1 cellular context compared by ENCODE assay signal in genomic region chr1:247331172-247331525, GRCh38.
TF ChIP-seq lines count a peak whose summit lies in the region.

No MANE protein-coding gene starts in this region.

TF ChIP-seq in HepG2, 621 proteins besides CTCF, POLR2A, EP300 and RAD21 (continued from another document and continues in another):
- TF ChIP-seq, protein P1, sequence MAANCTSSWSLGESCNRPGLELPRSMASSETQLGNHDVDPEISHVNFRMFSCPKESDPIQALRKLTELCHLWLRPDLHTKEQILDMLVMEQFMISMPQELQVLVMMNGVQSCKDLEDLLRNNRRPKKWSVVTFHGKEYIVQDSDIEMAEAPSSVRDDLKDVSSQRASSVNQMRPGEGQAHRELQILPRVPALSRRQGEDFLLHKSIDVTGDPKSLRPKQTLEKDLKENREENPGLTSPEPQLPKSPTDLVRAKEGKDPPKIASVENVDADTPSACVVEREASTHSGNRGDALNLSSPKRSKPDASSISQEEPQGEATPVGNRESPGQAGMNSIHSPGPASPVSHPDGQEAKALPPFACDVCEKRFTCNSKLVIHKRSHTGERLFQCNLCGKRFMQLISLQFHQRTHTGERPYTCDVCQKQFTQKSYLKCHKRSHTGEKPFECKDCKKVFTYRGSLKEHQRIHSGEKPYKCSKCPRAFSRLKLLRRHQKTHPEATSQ (CRISPR knock-in tag; IDR thresholded peaks at IDR 0.05; ENCODE audit: borderline replicate concordance) = no peak
- TF ChIP-seq PITX1 (CRISPR knock-in tag; IDR thresholded peaks at IDR 0.05) = no peak
- TF ChIP-seq ATF4 (CRISPR knock-in tag; IDR thresholded peaks at IDR 0.05) = 0 out of 4 replicates have a peak, but pooled peaks of 1 of the 2 experiments have one; percentile 0
- 0 out of 2 replicates have a peak, but pooled peaks have one; percentile 47 for TF ChIP-seq ZNF333 (CRISPR knock-in tag; IDR thresholded peaks at IDR 0.05; ENCODE audit: borderline replicate concordance)
- TF ChIP-seq IKZF1 (IDR thresholded peaks at IDR 0.05) = no peak
- peak; percentile 58; the same call in 1 of the 2 replicates for TF ChIP-seq SP5 (CRISPR knock-in tag; IDR thresholded peaks at IDR 0.05; ENCODE audit: borderline replicate concordance, low read depth)
- no peak for TF ChIP-seq ZNF530 (CRISPR knock-in tag; IDR thresholded peaks at IDR 0.05; ENCODE audit: low read depth)
- TF ChIP-seq ZNF10 (CRISPR knock-in tag; IDR thresholded peaks at IDR 0.05; ENCODE audit: borderline replicate concordance, low read depth) = no peak
- no peak for TF ChIP-seq ARNT (IDR thresholded peaks at IDR 0.05)
- no peak for TF ChIP-seq MATR3 (CRISPR knock-in tag; IDR thresholded peaks at IDR 0.05)
- TF ChIP-seq HOXA9 (CRISPR knock-in tag; IDR thresholded peaks at IDR 0.05; ENCODE audit: borderline replicate concordance) = 0 out of 2 replicates have a peak, but pooled peaks have one; percentile 47
- TF ChIP-seq POLR2G (IDR thresholded peaks at IDR 0.05; ENCODE audit: low read depth, low read length) = peak; percentile 71
- TF ChIP-seq ZNF367 (CRISPR knock-in tag; IDR thresholded peaks at IDR 0.05; ENCODE audit: borderline replicate concordance) = no peak
- TF ChIP-seq ZNF350 (CRISPR knock-in tag; IDR thresholded peaks at IDR 0.05; ENCODE audit: borderline replicate concordance, low read depth) = 0 out of 2 replicates have a peak, but pooled peaks have one; percentile 35
- peak; percentile 68 for TF ChIP-seq SAP130 (CRISPR knock-in tag; IDR thresholded peaks at IDR 0.05; ENCODE audit: low read depth)
- TF ChIP-seq CREB1 (IDR thresholded peaks at IDR 0.05) = no peak
- no peak for TF ChIP-seq CREB1 (CRISPR knock-in tag; IDR thresholded peaks at IDR 0.05)
- TF ChIP-seq ZSCAN29 (CRISPR knock-in tag; conservative IDR thresholded peaks at IDR 0.05) = no peak
- no peak for TF ChIP-seq NR1H2 (CRISPR knock-in tag; IDR thresholded peaks at IDR 0.05; ENCODE audit: borderline replicate concordance, low read depth)
- no peak for TF ChIP-seq ZNF264 (CRISPR knock-in tag; IDR thresholded peaks at IDR 0.05)
- TF ChIP-seq ZFP1 (CRISPR knock-in tag; IDR thresholded peaks at IDR 0.05) = no peak
- TF ChIP-seq, protein P2, sequence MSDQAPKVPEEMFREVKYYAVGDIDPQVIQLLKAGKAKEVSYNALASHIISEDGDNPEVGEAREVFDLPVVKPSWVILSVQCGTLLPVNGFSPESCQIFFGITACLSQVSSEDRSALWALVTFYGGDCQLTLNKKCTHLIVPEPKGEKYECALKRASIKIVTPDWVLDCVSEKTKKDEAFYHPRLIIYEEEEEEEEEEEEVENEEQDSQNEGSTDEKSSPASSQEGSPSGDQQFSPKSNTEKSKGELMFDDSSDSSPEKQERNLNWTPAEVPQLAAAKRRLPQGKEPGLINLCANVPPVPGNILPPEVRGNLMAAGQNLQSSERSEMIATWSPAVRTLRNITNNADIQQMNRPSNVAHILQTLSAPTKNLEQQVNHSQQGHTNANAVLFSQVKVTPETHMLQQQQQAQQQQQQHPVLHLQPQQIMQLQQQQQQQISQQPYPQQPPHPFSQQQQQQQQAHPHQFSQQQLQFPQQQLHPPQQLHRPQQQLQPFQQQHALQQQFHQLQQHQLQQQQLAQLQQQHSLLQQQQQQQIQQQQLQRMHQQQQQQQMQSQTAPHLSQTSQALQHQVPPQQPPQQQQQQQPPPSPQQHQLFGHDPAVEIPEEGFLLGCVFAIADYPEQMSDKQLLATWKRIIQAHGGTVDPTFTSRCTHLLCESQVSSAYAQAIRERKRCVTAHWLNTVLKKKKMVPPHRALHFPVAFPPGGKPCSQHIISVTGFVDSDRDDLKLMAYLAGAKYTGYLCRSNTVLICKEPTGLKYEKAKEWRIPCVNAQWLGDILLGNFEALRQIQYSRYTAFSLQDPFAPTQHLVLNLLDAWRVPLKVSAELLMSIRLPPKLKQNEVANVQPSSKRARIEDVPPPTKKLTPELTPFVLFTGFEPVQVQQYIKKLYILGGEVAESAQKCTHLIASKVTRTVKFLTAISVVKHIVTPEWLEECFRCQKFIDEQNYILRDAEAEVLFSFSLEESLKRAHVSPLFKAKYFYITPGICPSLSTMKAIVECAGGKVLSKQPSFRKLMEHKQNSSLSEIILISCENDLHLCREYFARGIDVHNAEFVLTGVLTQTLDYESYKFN (CRISPR knock-in tag; conservative IDR thresholded peaks at IDR 0.05) = peak; percentile 31; the same call in 1 of the 2 replicates
- no peak for TF ChIP-seq PHF21A (CRISPR knock-in tag; IDR thresholded peaks at IDR 0.05)
- TF ChIP-seq, protein P3, sequence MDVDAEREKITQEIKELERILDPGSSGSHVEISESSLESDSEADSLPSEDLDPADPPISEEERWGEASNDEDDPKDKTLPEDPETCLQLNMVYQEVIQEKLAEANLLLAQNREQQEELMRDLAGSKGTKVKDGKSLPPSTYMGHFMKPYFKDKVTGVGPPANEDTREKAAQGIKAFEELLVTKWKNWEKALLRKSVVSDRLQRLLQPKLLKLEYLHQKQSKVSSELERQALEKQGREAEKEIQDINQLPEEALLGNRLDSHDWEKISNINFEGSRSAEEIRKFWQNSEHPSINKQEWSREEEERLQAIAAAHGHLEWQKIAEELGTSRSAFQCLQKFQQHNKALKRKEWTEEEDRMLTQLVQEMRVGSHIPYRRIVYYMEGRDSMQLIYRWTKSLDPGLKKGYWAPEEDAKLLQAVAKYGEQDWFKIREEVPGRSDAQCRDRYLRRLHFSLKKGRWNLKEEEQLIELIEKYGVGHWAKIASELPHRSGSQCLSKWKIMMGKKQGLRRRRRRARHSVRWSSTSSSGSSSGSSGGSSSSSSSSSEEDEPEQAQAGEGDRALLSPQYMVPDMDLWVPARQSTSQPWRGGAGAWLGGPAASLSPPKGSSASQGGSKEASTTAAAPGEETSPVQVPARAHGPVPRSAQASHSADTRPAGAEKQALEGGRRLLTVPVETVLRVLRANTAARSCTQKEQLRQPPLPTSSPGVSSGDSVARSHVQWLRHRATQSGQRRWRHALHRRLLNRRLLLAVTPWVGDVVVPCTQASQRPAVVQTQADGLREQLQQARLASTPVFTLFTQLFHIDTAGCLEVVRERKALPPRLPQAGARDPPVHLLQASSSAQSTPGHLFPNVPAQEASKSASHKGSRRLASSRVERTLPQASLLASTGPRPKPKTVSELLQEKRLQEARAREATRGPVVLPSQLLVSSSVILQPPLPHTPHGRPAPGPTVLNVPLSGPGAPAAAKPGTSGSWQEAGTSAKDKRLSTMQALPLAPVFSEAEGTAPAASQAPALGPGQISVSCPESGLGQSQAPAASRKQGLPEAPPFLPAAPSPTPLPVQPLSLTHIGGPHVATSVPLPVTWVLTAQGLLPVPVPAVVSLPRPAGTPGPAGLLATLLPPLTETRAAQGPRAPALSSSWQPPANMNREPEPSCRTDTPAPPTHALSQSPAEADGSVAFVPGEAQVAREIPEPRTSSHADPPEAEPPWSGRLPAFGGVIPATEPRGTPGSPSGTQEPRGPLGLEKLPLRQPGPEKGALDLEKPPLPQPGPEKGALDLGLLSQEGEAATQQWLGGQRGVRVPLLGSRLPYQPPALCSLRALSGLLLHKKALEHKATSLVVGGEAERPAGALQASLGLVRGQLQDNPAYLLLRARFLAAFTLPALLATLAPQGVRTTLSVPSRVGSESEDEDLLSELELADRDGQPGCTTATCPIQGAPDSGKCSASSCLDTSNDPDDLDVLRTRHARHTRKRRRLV (CRISPR knock-in tag; IDR thresholded peaks at IDR 0.05) = peak; percentile 77; the same call in 1 of the 2 replicates
- no peak for TF ChIP-seq DR1 (CRISPR knock-in tag; IDR thresholded peaks at IDR 0.05)
- no peak; the same call in 1 of the 2 replicates for TF ChIP-seq ARNT2 (CRISPR knock-in tag; IDR thresholded peaks at IDR 0.05; ENCODE audit: low read depth)
- TF ChIP-seq ZNF256 (CRISPR knock-in tag; conservative IDR thresholded peaks at IDR 0.05) = no peak
- TF ChIP-seq SNAPC2 (CRISPR knock-in tag; IDR thresholded peaks at IDR 0.05) = no peak
- TF ChIP-seq ZNF564 (CRISPR knock-in tag; IDR thresholded peaks at IDR 0.05) = no peak
- peak; percentile 74; the same call in 1 of the 2 replicates for TF ChIP-seq GABPB1 (CRISPR knock-in tag; IDR thresholded peaks at IDR 0.05)
- TF ChIP-seq ZMYM3 (CRISPR knock-in tag; IDR thresholded peaks at IDR 0.05) = no peak
- TF ChIP-seq, protein P4, sequence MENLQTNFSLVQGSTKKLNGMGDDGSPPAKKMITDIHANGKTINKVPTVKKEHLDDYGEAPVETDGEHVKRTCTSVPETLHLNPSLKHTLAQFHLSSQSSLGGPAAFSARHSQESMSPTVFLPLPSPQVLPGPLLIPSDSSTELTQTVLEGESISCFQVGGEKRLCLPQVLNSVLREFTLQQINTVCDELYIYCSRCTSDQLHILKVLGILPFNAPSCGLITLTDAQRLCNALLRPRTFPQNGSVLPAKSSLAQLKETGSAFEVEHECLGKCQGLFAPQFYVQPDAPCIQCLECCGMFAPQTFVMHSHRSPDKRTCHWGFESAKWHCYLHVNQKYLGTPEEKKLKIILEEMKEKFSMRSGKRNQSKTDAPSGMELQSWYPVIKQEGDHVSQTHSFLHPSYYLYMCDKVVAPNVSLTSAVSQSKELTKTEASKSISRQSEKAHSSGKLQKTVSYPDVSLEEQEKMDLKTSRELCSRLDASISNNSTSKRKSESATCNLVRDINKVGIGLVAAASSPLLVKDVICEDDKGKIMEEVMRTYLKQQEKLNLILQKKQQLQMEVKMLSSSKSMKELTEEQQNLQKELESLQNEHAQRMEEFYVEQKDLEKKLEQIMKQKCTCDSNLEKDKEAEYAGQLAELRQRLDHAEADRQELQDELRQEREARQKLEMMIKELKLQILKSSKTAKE (CRISPR knock-in tag; IDR thresholded peaks at IDR 0.05; ENCODE audit: borderline replicate concordance) = 0 out of 2 replicates have a peak, but pooled peaks have one; percentile 24
- TF ChIP-seq TBL1XR1 (IDR thresholded peaks at IDR 0.05; ENCODE audit: borderline replicate concordance, low read length, partially characterized antibody) = no peak
- TF ChIP-seq, protein P5, sequence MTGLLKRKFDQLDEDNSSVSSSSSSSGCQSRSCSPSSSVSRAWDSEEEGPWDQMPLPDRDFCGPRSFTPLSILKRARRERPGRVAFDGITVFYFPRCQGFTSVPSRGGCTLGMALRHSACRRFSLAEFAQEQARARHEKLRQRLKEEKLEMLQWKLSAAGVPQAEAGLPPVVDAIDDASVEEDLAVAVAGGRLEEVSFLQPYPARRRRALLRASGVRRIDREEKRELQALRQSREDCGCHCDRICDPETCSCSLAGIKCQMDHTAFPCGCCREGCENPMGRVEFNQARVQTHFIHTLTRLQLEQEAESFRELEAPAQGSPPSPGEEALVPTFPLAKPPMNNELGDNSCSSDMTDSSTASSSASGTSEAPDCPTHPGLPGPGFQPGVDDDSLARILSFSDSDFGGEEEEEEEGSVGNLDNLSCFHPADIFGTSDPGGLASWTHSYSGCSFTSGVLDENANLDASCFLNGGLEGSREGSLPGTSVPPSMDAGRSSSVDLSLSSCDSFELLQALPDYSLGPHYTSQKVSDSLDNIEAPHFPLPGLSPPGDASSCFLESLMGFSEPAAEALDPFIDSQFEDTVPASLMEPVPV (CRISPR knock-in tag; IDR thresholded peaks at IDR 0.05) = no peak
- TF ChIP-seq ZNF558 (CRISPR knock-in tag; IDR thresholded peaks at IDR 0.05; ENCODE audit: borderline replicate concordance) = no peak
- no peak for TF ChIP-seq THYN1 (CRISPR knock-in tag; IDR thresholded peaks at IDR 0.05; ENCODE audit: borderline replicate concordance, low read depth)
- TF ChIP-seq, protein P6, sequence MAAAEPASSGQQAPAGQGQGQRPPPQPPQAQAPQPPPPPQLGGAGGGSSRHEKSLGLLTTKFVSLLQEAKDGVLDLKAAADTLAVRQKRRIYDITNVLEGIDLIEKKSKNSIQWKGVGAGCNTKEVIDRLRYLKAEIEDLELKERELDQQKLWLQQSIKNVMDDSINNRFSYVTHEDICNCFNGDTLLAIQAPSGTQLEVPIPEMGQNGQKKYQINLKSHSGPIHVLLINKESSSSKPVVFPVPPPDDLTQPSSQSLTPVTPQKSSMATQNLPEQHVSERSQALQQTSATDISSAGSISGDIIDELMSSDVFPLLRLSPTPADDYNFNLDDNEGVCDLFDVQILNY (CRISPR knock-in tag; conservative IDR thresholded peaks at IDR 0.05) = no peak
- TF ChIP-seq ZSCAN20 (CRISPR knock-in tag; IDR thresholded peaks at IDR 0.05; ENCODE audit: borderline replicate concordance) = no peak
- TF ChIP-seq, protein P7, sequence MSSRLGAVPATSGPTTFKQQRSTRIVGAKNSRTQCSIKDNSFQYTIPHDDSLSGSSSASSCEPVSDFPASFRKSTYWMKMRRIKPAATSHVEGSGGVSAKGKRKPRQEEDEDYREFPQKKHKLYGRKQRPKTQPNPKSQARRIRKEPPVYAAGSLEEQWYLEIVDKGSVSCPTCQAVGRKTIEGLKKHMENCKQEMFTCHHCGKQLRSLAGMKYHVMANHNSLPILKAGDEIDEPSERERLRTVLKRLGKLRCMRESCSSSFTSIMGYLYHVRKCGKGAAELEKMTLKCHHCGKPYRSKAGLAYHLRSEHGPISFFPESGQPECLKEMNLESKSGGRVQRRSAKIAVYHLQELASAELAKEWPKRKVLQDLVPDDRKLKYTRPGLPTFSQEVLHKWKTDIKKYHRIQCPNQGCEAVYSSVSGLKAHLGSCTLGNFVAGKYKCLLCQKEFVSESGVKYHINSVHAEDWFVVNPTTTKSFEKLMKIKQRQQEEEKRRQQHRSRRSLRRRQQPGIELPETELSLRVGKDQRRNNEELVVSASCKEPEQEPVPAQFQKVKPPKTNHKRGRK (CRISPR knock-in tag; IDR thresholded peaks at IDR 0.05) = no peak
- peak; percentile 42; the same call in 1 of the 2 replicates for TF ChIP-seq ZNF574 (CRISPR knock-in tag; IDR thresholded peaks at IDR 0.05)
- no peak for TF ChIP-seq AGO1 (IDR thresholded peaks at IDR 0.05; ENCODE audit: low read depth, low read length, poor library complexity, severe bottlenecking)
